9 cellular contexts compared by ENCODE assay signal in genomic region chr2:105373895-105374401, GRCh38. TPM values are rescaled to one million over a fixed set of nuclear protein-coding genes. Genes with fewer than 3 reads are reported as not detected.
DNase-seq lines count a peak whose midpoint lies in the region; ATAC-seq, FAIRE-seq and TF ChIP-seq lines count a peak whose summit lies in the region.
"Had no signal": no experiment of that assay in that cellular context is flagged by ENCODE, and none has a peak within 500 bp of the region (broad histone marks: within the 10 kb centered on the region; RNA-seq: fewer than 3 reads in every experiment).

No MANE protein-coding gene starts in this region.

- H3K4me1 ChIP-seq in small intestine (ENCODE audit: control insufficient read depth in 2 of 2, insufficient read depth in 1 of 2, low read depth in 1 of 2, low read length in 1 of 2): peaks cover 0 to 4% of the 10 kb centered on the region in 2 donors
- H3K4me1 ChIP-seq: BLaER1 had no signal

- peak overlapping the region; percentile 50 for H3K4me3 Mint-ChIP-seq in activated T-cell treated with anti-CD3 and anti-CD28 coated beads, Interleukin-2, amount 50 U/mL, for 4 hours
- H3K4me3 Mint-ChIP-seq in stimulated activated memory B cell treated with anti-CD40 and anti-IgM and Interleukin-4, amounts not matched to agents 10 μg/mL and 1 μg/mL and 100 μg/mL, for 72 hours: no peak overlapping the region

- DNase-seq in activated T-cell treated with anti-CD3 and anti-CD28 coated beads, Interleukin-2, amount 50 U/mL, for 4 hours: no peak
- no peak for DNase-seq in activated T-cell treated with anti-CD3 and anti-CD28 coated beads, Interleukin-2, amount 50 U/mL, for 48 hours
- DNase-seq in bronchial epithelial cell (ENCODE audit: low read depth) (peak; percentile 64), small intestine (peak; percentile 29), NCI-H2107 treated with DMSO at 0.1 percent for 48 hours (lab: John Stamatoyannopoulos, UW; ENCODE audit: unreplicated experiment) (no peak), NOMO-1 treated with dmso at 0.1 percent for 144 hours (lab: John Stamatoyannopoulos, UW; ENCODE audit: unreplicated experiment) (no peak)

- H3K27ac ChIP-seq in small intestine (ENCODE audit: low read depth in 1 of 2, low read length in 1 of 2): peak overlapping the region; percentile 33 to 91
- H3K27ac ChIP-seq: BLaER1 had no signal

- no peaks in the 10 kb centered on the region for H3K36me3 Mint-ChIP-seq in activated T-cell treated with anti-CD3 and anti-CD28 coated beads, Interleukin-2, amount 50 U/mL, for 4 hours (ENCODE audit: insufficient read depth)
- H3K36me3 Mint-ChIP-seq in stimulated activated memory B cell treated with anti-CD40 and anti-IgM and Interleukin-4, amounts not matched to agents 10 μg/mL and 1 μg/mL and 100 μg/mL, for 72 hours: no peaks in the 10 kb centered on the region

- no peaks in the 10 kb centered on the region for H3K27me3 ChIP-seq in bronchial epithelial cell (ENCODE audit: control insufficient read depth, insufficient read depth, low read length)
- H3K27me3 ChIP-seq in small intestine (ENCODE audit: control insufficient read depth in 2 of 2, insufficient read depth in 2 of 2, low read length in 2 of 2): no peaks in the 10 kb centered on the region
- H3K27me3 ChIP-seq: BLaER1 had no signal

- no peaks in the 10 kb centered on the region for H3K9me3 Mint-ChIP-seq in activated T-cell treated with anti-CD3 and anti-CD28 coated beads, Interleukin-2, amount 50 U/mL, for 4 hours
- no peaks in the 10 kb centered on the region for H3K9me3 Mint-ChIP-seq in stimulated activated memory B cell treated with anti-CD40 and anti-IgM and Interleukin-4, amounts not matched to agents 10 μg/mL and 1 μg/mL and 100 μg/mL, for 72 hours

- H3K4me1 Mint-ChIP-seq in activated T-cell treated with anti-CD3 and anti-CD28 coated beads, Interleukin-2, amount 50 U/mL, for 4 hours (ENCODE audit: low read depth): peaks cover 25% of the 10 kb centered on the region
- H3K4me1 Mint-ChIP-seq in stimulated activated memory B cell treated with anti-CD40 and anti-IgM and Interleukin-4, amounts not matched to agents 10 μg/mL and 1 μg/mL and 100 μg/mL, for 72 hours: peaks cover 9% of the 10 kb centered on the region

- H3K27ac Mint-ChIP-seq in stimulated activated memory B cell treated with anti-CD40 and anti-IgM and Interleukin-4, amounts not matched to agents 10 μg/mL and 1 μg/mL and 100 μg/mL, for 72 hours: no peak overlapping the region

- TF ChIP-seq CTCF in bronchial epithelial cell (IDR thresholded peaks at IDR 0.05; ENCODE audit: insufficient read depth, low read length, severe bottlenecking): no peak

- FAIRE-seq in bronchial epithelial cell (lab: Jason Lieb, UNC) (no peak), small intestine (lab: Jason Lieb, UNC) (no peak)

- no peak overlapping the region for H3K4me3 ChIP-seq in bronchial epithelial cell (ENCODE audit: low read depth, low read length)
- H3K4me3 ChIP-seq in small intestine (ENCODE audit: low read depth in 1 of 2, low read length in 2 of 2): no peak overlapping the region
- H3K4me3 ChIP-seq: BLaER1 had no signal

- WGBS in small intestine, 3 donors: 70 to 87% (median 75%) methylated on average over 9 of the region's 9 CpGs

- ATAC-seq in activated T-cell treated with anti-CD3 and anti-CD28 coated beads, Interleukin-2, amount 50 U/mL, for 4 hours: peak; percentile 18 to 25
- peak; percentile 85 for ATAC-seq in HG03064 (IDR thresholded peaks at IDR 0.05; ENCODE audit: low read depth, unreplicated experiment)
- no peak for ATAC-seq in stimulated activated memory B cell treated with anti-CD40 and anti-IgM and Interleukin-4, amounts not matched to agents 10 μg/mL and 1 μg/mL and 100 μg/mL, for 72 hours

- no peaks in the 10 kb centered on the region for H3K9me3 ChIP-seq in small intestine (ENCODE audit: control insufficient read depth, low read depth)
- H3K9me3 ChIP-seq: BLaER1 had no signal

- H3K36me3 ChIP-seq in bronchial epithelial cell (ENCODE audit: control insufficient read depth, insufficient read depth, low read length) (peaks cover 20% of the 10 kb centered on the region), small intestine (ENCODE audit: control insufficient read depth in 2 of 2, insufficient read depth in 2 of 2, low read length in 2 of 2) (peaks cover 0 to 7% of the 10 kb centered on the region in 2 donors)
- H3K36me3 ChIP-seq: BLaER1 had no signal

- no peaks in the 10 kb centered on the region for H3K27me3 Mint-ChIP-seq in activated T-cell treated with anti-CD3 and anti-CD28 coated beads, Interleukin-2, amount 50 U/mL, for 4 hours (ENCODE audit: low read depth)
- H3K27me3 Mint-ChIP-seq in stimulated activated memory B cell treated with anti-CD40 and anti-IgM and Interleukin-4, amounts not matched to agents 10 μg/mL and 1 μg/mL and 100 μg/mL, for 72 hours: no peaks in the 10 kb centered on the region

RNA-seq across cellular contexts. Expression of gene FHL2, which starts 24.9 kb away (rescaled TPM):
- 1 to 10 TPM; 2.6 to 3.5 (median 2.7) TPM for total RNA-seq in activated T-cell treated with anti-CD3 and anti-CD28 coated beads, Interleukin-2, amount 50 U/mL, for 4 hours
- total RNA-seq in bronchial epithelial cell: 67.2 and 76.9 TPM in 2 replicates
- 100 to 1,000 TPM in 2 of 3 donors, 10 to 100 TPM in 1; 39.4 to 150 (median 112) TPM for polyA plus RNA-seq in small intestine

RNA-seq across cellular contexts. Expression of gene C2orf49, which starts 36.6 kb away (rescaled TPM):
- total RNA-seq in activated T-cell treated with anti-CD3 and anti-CD28 coated beads, Interleukin-2, amount 50 U/mL, for 4 hours: 10 to 100 TPM; 16.2 to 18.8 (median 18.1) TPM
- 25.6 and 28.2 TPM in 2 replicates for total RNA-seq in bronchial epithelial cell
- 1 to 10 TPM; 6.9 to 8.2 (median 8.1) TPM for polyA plus RNA-seq in small intestine

RNA-seq across cellular contexts. Expression of gene TGFBRAP1, which starts 44.4 kb away (rescaled TPM):
- 10 to 100 TPM; 25.1 to 27.3 (median 26.8) TPM for total RNA-seq in activated T-cell treated with anti-CD3 and anti-CD28 coated beads, Interleukin-2, amount 50 U/mL, for 4 hours
- total RNA-seq in bronchial epithelial cell: 10.8 and 13.7 TPM in 2 replicates
- 1 to 10 TPM; 6.0 to 8.2 (median 7.3) TPM for polyA plus RNA-seq in small intestine

Comparison
In these comparisons a context has a peak if more than half of its experiments do, and no peak if none do; other contexts are left out.
1. DNase-seq: peak in bronchial epithelial cell (single experiment) and small intestine (single experiment); none in activated T-cell treated with anti-CD3 and anti-CD28 coated beads, Interleukin-2, amount 50 U/mL, for 4 hours (single experiment), activated T-cell treated with anti-CD3 and anti-CD28 coated beads, Interleukin-2, amount 50 U/mL, for 48 hours (0 of 2), NCI-H2107 treated with DMSO at 0.1 percent for 48 hours (single experiment) and NOMO-1 treated with dmso at 0.1 percent for 144 hours (single experiment).
2. RNA of gene FHL2, which starts 24.9 kb away (total RNA-seq): 67.2 to 76.9 TPM in bronchial epithelial cell; 2.6 to 3.5 TPM in activated T-cell treated with anti-CD3 and anti-CD28 coated beads, Interleukin-2, amount 50 U/mL, for 4 hours; every median in the first group is over 10 times any median in the second.